In genomic region chr2:85433511-85434089, GRCh38 we compare ENCODE assay signal across 8 cellular contexts. TPM values are rescaled to one million over a fixed set of nuclear protein-coding genes. Genes with fewer than 3 reads are reported as not detected.
A peak's percentile ranks its signal among the peaks of the same experiment; 100 is the strongest.
DNase-seq lines count a peak whose midpoint lies in the region; ATAC-seq and TF ChIP-seq lines count a peak whose summit lies in the region.

No MANE protein-coding gene starts in this region.

- ATAC-seq in aorta (ENCODE audit: low FRiP score) = peak; percentile 51

- H3K4me1 Mint-ChIP-seq in dendritic cell treated with granulocyte-macrophage colony-stimulating factor and Interleukin-4, amounts not matched to agents 40 ng/mL and 50 ng/mL, for 4 days (ENCODE audit: low read depth) = peaks cover 71% of the 10 kb centered on the region
- peaks cover 8% of the 10 kb centered on the region for H3K4me1 Mint-ChIP-seq in activated CD4-positive, alpha-beta memory T cell treated with anti-CD3 and anti-CD28 coated beads for 36 hours (ENCODE audit: low read depth)

- H3K27me3 Mint-ChIP-seq in dendritic cell treated with granulocyte-macrophage colony-stimulating factor and Interleukin-4, amounts not matched to agents 40 ng/mL and 50 ng/mL, for 4 days = no peaks in the 10 kb centered on the region
- H3K27me3 Mint-ChIP-seq in activated CD4-positive, alpha-beta memory T cell treated with anti-CD3 and anti-CD28 coated beads for 36 hours = no peaks in the 10 kb centered on the region

- peaks cover 14% of the 10 kb centered on the region for H3K4me1 ChIP-seq in mesendoderm (ENCODE audit: control insufficient read depth, low read depth, low read length)
- no peaks in the 10 kb centered on the region for H3K4me1 ChIP-seq in aorta (ENCODE audit: control insufficient read depth in 1 of 2, insufficient read depth in 2 of 2, low read length in 2 of 2)

- intact Hi-C loops in dendritic cell treated with granulocyte-macrophage colony-stimulating factor and Interleukin-4, amounts not matched to agents 40 ng/mL and 50 ng/mL, for 4 days (cut with micrococcal nuclease) = no loop called here
- intact Hi-C loops in aorta (cut with DNase I) = loop anchor here in 1 of 2 donors (10.0 kb wide), 1 partner anchor 61 kb away; no protein-coding TSS in a partner anchor
- intact Hi-C loops in activated CD4-positive, alpha-beta memory T cell treated with anti-CD3 and anti-CD28 coated beads for 36 hours (cut with micrococcal nuclease) = no loop called here

- no peaks in the 10 kb centered on the region for H3K36me3 Mint-ChIP-seq in dendritic cell treated with granulocyte-macrophage colony-stimulating factor and Interleukin-4, amounts not matched to agents 40 ng/mL and 50 ng/mL, for 4 days (ENCODE audit: low read depth)
- no peaks in the 10 kb centered on the region for H3K36me3 Mint-ChIP-seq in activated CD4-positive, alpha-beta memory T cell treated with anti-CD3 and anti-CD28 coated beads for 36 hours

- no peaks in the 10 kb centered on the region for H3K36me3 ChIP-seq in mesendoderm (ENCODE audit: control insufficient read depth, insufficient read depth, low read length)
- no peaks in the 10 kb centered on the region for H3K36me3 ChIP-seq in aorta (ENCODE audit: control insufficient read depth in 1 of 2, insufficient read depth in 2 of 2, low read length in 1 of 2)

- H3K79me2 ChIP-seq in mesendoderm (ENCODE audit: control insufficient read depth, insufficient read depth, low read length) = no peaks in the 10 kb centered on the region

- H3K18ac ChIP-seq in mesendoderm (ENCODE audit: low read length) = no peak overlapping the region

- no peak overlapping the region for H4K5ac ChIP-seq in mesendoderm (ENCODE audit: low read length)

- no peak overlapping the region for H4K8ac ChIP-seq in mesendoderm (ENCODE audit: low read depth, low read length)

- peak overlapping the region; percentile 34 for H2AK5ac ChIP-seq in mesendoderm (ENCODE audit: low read length)

- no peaks in the 10 kb centered on the region for H3K79me1 ChIP-seq in mesendoderm (ENCODE audit: low read length)

- no peak overlapping the region for H3K23ac ChIP-seq in mesendoderm (ENCODE audit: low read length)

- H3K56ac ChIP-seq in mesendoderm (ENCODE audit: low read length) = peak overlapping the region; percentile 35

- peak overlapping the region; percentile 98 for H3K27ac Mint-ChIP-seq in dendritic cell treated with granulocyte-macrophage colony-stimulating factor and Interleukin-4, amounts not matched to agents 40 ng/mL and 50 ng/mL, for 4 days
- no peak overlapping the region for H3K27ac Mint-ChIP-seq in activated CD4-positive, alpha-beta memory T cell treated with anti-CD3 and anti-CD28 coated beads for 36 hours

- CTCF ChIA-PET in activated CD4-positive, alpha-beta memory T cell treated with anti-CD3 and anti-CD28 coated beads for 36 hours (lab: Charles Lee) = interaction anchor here (2.6 kb wide), 1 partner anchor 13 kb away, joined by 12 read pairs; no protein-coding TSS in a partner anchor

- in situ Hi-C loops in GM13977 (cut with MboI; ENCODE audit: low pct_unique_long_range_greater_than_20kb, low sequenced_read_pairs, unreplicated experiment) = no loop called here

- H3K4ac ChIP-seq in mesendoderm (ENCODE audit: low read depth, low read length) = no peak overlapping the region

- H2BK15ac ChIP-seq in mesendoderm (replicated peaks; ENCODE audit: low read depth) = no peak overlapping the region

- DNase-seq in AG09309 (ENCODE audit: low read depth) = peak; percentile 90
- peak; percentile 86 for DNase-seq in NCI-H2171 treated with DMSO at 0.1 percent for 48 hours (lab: John Stamatoyannopoulos, UW)
- no peak for DNase-seq in mesendoderm
- peak; percentile 83 to 86 for DNase-seq in aorta
- DNase-seq in activated CD4-positive, alpha-beta memory T cell treated with anti-CD3 and anti-CD28 coated beads for 36 hours = no peak
- no peak for DNase-seq in 8988T
- no peak for DNase-seq in GM13977 (ENCODE audit: low spot score)

- H3K4me3 ChIP-seq in AG09309 (ENCODE audit: control insufficient read depth, low read depth, low read length) (no peak overlapping the region), mesendoderm (ENCODE audit: low read length) (no peak overlapping the region), aorta (ENCODE audit: low read length in 2 of 2) (no peak overlapping the region)

- H3K27ac ChIP-seq in mesendoderm (ENCODE audit: low read depth, low read length) = no peak overlapping the region
- H3K27ac ChIP-seq in aorta (ENCODE audit: low read depth in 1 of 2, low read length in 2 of 2) = no peak overlapping the region

- POLR2A ChIA-PET in activated CD4-positive, alpha-beta memory T cell treated with anti-CD3 and anti-CD28 coated beads for 36 hours (lab: Charles Lee) = no interaction called here

- no CpG with 5 or more reads among the region's 6 CpGs for WGBS in mesendoderm (ENCODE audit: extremely low coverage, insufficient coverage, low lambda C conversion rate)
- 35 to 44% methylated on average over 6 of the region's 6 CpGs for WGBS in aorta, 2 donors

- no peak overlapping the region for H2BK120ac ChIP-seq in mesendoderm (ENCODE audit: low read depth, low read length)

- H3K4me2 ChIP-seq in mesendoderm (ENCODE audit: low read length) = no peak overlapping the region

- TF ChIP-seq CTCF in AG09309 (IDR thresholded peaks at IDR 0.05; ENCODE audit: control insufficient read depth, insufficient read depth, low read depth, low read length, missing control alignments) (no peak), GM13977 (IDR thresholded peaks at IDR 0.05; ENCODE audit: extremely low read depth, insufficient read depth, missing control alignments) (no peak)

- H3K9me3 ChIP-seq in aorta (ENCODE audit: control insufficient read depth, low read length) = no peaks in the 10 kb centered on the region

- H2BK5ac ChIP-seq in mesendoderm (ENCODE audit: low read length) = no peak overlapping the region

- H3K9ac ChIP-seq in mesendoderm (ENCODE audit: low read length) = peak overlapping the region; percentile 2

- H3K4me3 Mint-ChIP-seq in dendritic cell treated with granulocyte-macrophage colony-stimulating factor and Interleukin-4, amounts not matched to agents 40 ng/mL and 50 ng/mL, for 4 days = no peak overlapping the region
- no peak overlapping the region for H3K4me3 Mint-ChIP-seq in activated CD4-positive, alpha-beta memory T cell treated with anti-CD3 and anti-CD28 coated beads for 36 hours

- no peaks in the 10 kb centered on the region for H3K9me3 Mint-ChIP-seq in dendritic cell treated with granulocyte-macrophage colony-stimulating factor and Interleukin-4, amounts not matched to agents 40 ng/mL and 50 ng/mL, for 4 days
- H3K9me3 Mint-ChIP-seq in activated CD4-positive, alpha-beta memory T cell treated with anti-CD3 and anti-CD28 coated beads for 36 hours = no peaks in the 10 kb centered on the region

- H3K27me3 ChIP-seq in mesendoderm (ENCODE audit: insufficient read depth, low read length, poor library complexity) (no peaks in the 10 kb centered on the region), aorta (ENCODE audit: control insufficient read depth in 1 of 2, insufficient read depth in 2 of 2, low read length in 1 of 2) (no peaks in the 10 kb centered on the region)

RNA-seq across cellular contexts. Expression of gene SH2D6, which starts 15.1 kb away (rescaled TPM):
- polyA plus RNA-seq in mesendoderm (2013, experiment 1 of 2) = 0.17 TPM
- 0.11 TPM for polyA plus RNA-seq in mesendoderm (2013, experiment 2 of 2)
- not detected for total RNA-seq in aorta
- 1 to 10 TPM in 1 of 2 donors, not detected in 1; 1.5 TPM for polyA plus RNA-seq in aorta
- 1 to 10 TPM in 1 of 2 experiments, under 1 TPM in 1; 0.65 to 1.4 TPM for total RNA-seq in activated CD4-positive, alpha-beta memory T cell treated with anti-CD3 and anti-CD28 coated beads for 36 hours

RNA-seq across cellular contexts. Expression of gene CAPG, which starts 23.4 kb away (rescaled TPM):
- polyA plus RNA-seq in mesendoderm (2013, experiment 1 of 2) = 110 TPM
- 113 TPM for polyA plus RNA-seq in mesendoderm (2013, experiment 2 of 2)
- total RNA-seq in aorta = 10 to 100 TPM; 67.1 to 78.5 TPM
- 100 to 1,000 TPM in 1 of 2 donors, 10 to 100 TPM in 1; 24.9 to 103 TPM for polyA plus RNA-seq in aorta
- total RNA-seq in activated CD4-positive, alpha-beta memory T cell treated with anti-CD3 and anti-CD28 coated beads for 36 hours = 10 to 100 TPM; 24.1 to 25.6 TPM

Comparison
In these comparisons a context has a peak if more than half of its experiments do, and no peak if none do; other contexts are left out.
1. DNase-seq: peak in AG09309 (single experiment), NCI-H2171 treated with DMSO at 0.1 percent for 48 hours (single experiment) and aorta (2 of 2); none in mesendoderm (single experiment), activated CD4-positive, alpha-beta memory T cell treated with anti-CD3 and anti-CD28 coated beads for 36 hours (single experiment), 8988T (single experiment) and GM13977 (single experiment).